ENCODE assay signal across 20 cellular contexts in genomic region chr10:120041807-120042545, GRCh38.
"Had no signal": no experiment of that assay in that cellular context is flagged by ENCODE, and none has a peak within 500 bp of the region (broad histone marks: within the 10 kb centered on the region; RNA-seq: fewer than 3 reads in every experiment).

No MANE protein-coding gene starts in this region.

- H3K4me3 ChIP-seq: adrenal gland, esophagus muscularis mucosa, gastroesophageal sphincter, heart left ventricle, left lung, right atrium auricular region, suprapubic skin, transverse colon, vagina had no signal

- H3K9me3 ChIP-seq: adrenal gland, esophagus muscularis mucosa, gastroesophageal sphincter, heart left ventricle, left lung, right atrium auricular region, suprapubic skin, transverse colon, vagina had no signal

- H3K27ac ChIP-seq: adrenal gland, esophagus muscularis mucosa, gastroesophageal sphincter, heart left ventricle, left lung, right atrium auricular region, suprapubic skin, transverse colon, vagina, VCaP had no signal

- DNase-seq: activated CD4-positive, alpha-beta T cell treated with anti-CD3 and anti-CD28 coated beads for 1 hour; activated CD8-positive, alpha-beta memory T cell treated with anti-CD3 and anti-CD28 coated beads for 24 hours; activated CD8-positive, alpha-beta memory T cell treated with anti-CD3 and anti-CD28 coated beads, Interleukin-2, amount 50 U/mL, for 48 hours; activated effector memory CD4-positive, alpha-beta T cell treated with Interleukin-2 at 50 U/mL for 16 hours; activated T-cell treated with anti-CD3 and anti-CD28 coated beads, Interleukin-2, amount 50 U/mL, for 48 hours; adrenal gland; effector memory CD4-positive, alpha-beta T cell; heart left ventricle; mammary epithelial cell; stimulated activated CD4-positive, alpha-beta T cell treated with anti-CD3 and anti-CD28 coated beads, Interleukin-12 subunit alpha, Interleukin-12 subunit beta, amount 100 ng/mL, for 4 hours; stimulated activated CD4-positive, alpha-beta T cell treated with anti-CD3 and anti-CD28 coated beads, Interleukin-1b, Interleukin-23, amount 100 ng/mL, for 48 hours; stimulated activated CD8-positive, alpha-beta memory T cell treated with anti-CD3 and anti-CD28 coated beads, Interleukin-4, amount 100 ng/mL, for 48 hours; transverse colon had no signal

- H3K27me3 ChIP-seq: adrenal gland, esophagus muscularis mucosa, gastroesophageal sphincter, heart left ventricle, left lung, right atrium auricular region, suprapubic skin, transverse colon, vagina had no signal

- H3K4me1 ChIP-seq: adrenal gland, esophagus muscularis mucosa, gastroesophageal sphincter, heart left ventricle, left lung, right atrium auricular region, suprapubic skin, transverse colon, vagina had no signal

- H3K36me3 ChIP-seq: adrenal gland, esophagus muscularis mucosa, gastroesophageal sphincter, heart left ventricle, left lung, right atrium auricular region, suprapubic skin, transverse colon, vagina had no signal

- ATAC-seq: gastroesophageal sphincter, heart left ventricle, left lung had no signal
